16 cellular contexts compared by ENCODE assay signal in genomic region chr9:4084440-4084818, GRCh38.
DNase-seq lines count a peak whose midpoint lies in the region; ATAC-seq and TF ChIP-seq lines count a peak whose summit lies in the region.
"Had no signal": no experiment of that assay in that cellular context is flagged by ENCODE, and none has a peak within 500 bp of the region (broad histone marks: within the 10 kb centered on the region; RNA-seq: fewer than 3 reads in every experiment).

No MANE protein-coding gene starts in this region.

- H3K4me3 ChIP-seq in body of pancreas (no peak overlapping the region), thyroid gland (replicated peaks in 1 of 3) (no peak overlapping the region)
- H3K4me3 ChIP-seq: GM12878, SK-N-MC had no signal

- TF ChIP-seq CTCF in body of pancreas (IDR thresholded peaks at IDR 0.05) (no peak), thyroid gland (IDR thresholded peaks at IDR 0.05) (no peak)

- DNase-seq in AG08396 (ENCODE audit: low spot score): peak; percentile 30
- DNase-seq in body of pancreas: peak in 1 of 4 donors; percentile 28
- DNase-seq in left ventricle myocardium superior: peak; percentile 43
- DNase-seq in occipital lobe (lab: John Stamatoyannopoulos, UW): peak; percentile 78
- DNase-seq in NK-92 (lab: John Stamatoyannopoulos, UW; ENCODE audit: unreplicated experiment): no peak
- no peak for DNase-seq in NCI-H510A (lab: John Stamatoyannopoulos, UW)
- DNase-seq in thyroid gland: no peak
- no peak for DNase-seq in DMS 273 (lab: John Stamatoyannopoulos, UW; ENCODE audit: unreplicated experiment)
- DNase-seq: ACHN; effector CD8-positive, alpha-beta T cell; H7; naive B cell; NCI-H1436 treated with DMSO at 0.1 percent for 48 hours had no signal

- H3K36me3 ChIP-seq in body of pancreas (replicated peaks in 1 of 2; ENCODE audit: insufficient read depth in 1 of 2, low read depth in 2 of 2) (no peaks in the 10 kb centered on the region), thyroid gland (no peaks in the 10 kb centered on the region)

- H3K27me3 ChIP-seq in body of pancreas: no peaks in the 10 kb centered on the region
- H3K27me3 ChIP-seq in thyroid gland: no peaks in the 10 kb centered on the region

- H3K4me1 ChIP-seq in body of pancreas: no peaks in the 10 kb centered on the region
- no peaks in the 10 kb centered on the region for H3K4me1 ChIP-seq in thyroid gland

- WGBS in body of pancreas, 2 donors: 38 to 43% methylated on average over 13 of the region's 13 CpGs
- 73 to 76% methylated on average over 13 of the region's 13 CpGs for WGBS in thyroid gland, 2 donors

- peak; percentile 85 for ATAC-seq in body of pancreas
- ATAC-seq in left ventricle myocardium superior: peak; percentile 84
- ATAC-seq: GM12878 had no signal

- H3K27ac ChIP-seq in body of pancreas: peak overlapping the region; percentile 39 to 70 (median 60)
- no peak overlapping the region for H3K27ac ChIP-seq in thyroid gland
- H3K27ac ChIP-seq: SK-N-MC, VCaP had no signal

- intact Hi-C loops in body of pancreas (cut with DNase I): no loop called here
- intact Hi-C loops in left ventricle myocardium superior (cut with micrococcal nuclease): no loop called here
- intact Hi-C loops in thyroid gland (cut with DNase I): no loop called here

- TF ChIP-seq POLR2A in body of pancreas (IDR thresholded peaks at IDR 0.05) (no peak), thyroid gland (IDR thresholded peaks at IDR 0.05) (no peak)

- no peaks in the 10 kb centered on the region for H3K9me3 ChIP-seq in body of pancreas
- no peaks in the 10 kb centered on the region for H3K9me3 ChIP-seq in thyroid gland

Comparison
In these comparisons a context has a peak if more than half of its experiments do, and no peak if none do; other contexts are left out.
1. DNase-seq: peak in AG08396 (single experiment), left ventricle myocardium superior (single experiment) and occipital lobe (single experiment); none in NK-92 (single experiment), NCI-H510A (single experiment), thyroid gland (0 of 2) and DMS 273 (single experiment).
2. H3K27ac ChIP-seq: peak in body of pancreas (4 of 4); none in thyroid gland (0 of 3).